32 cellular contexts compared by ENCODE assay signal in genomic region chr7:23963461-23963860, GRCh38.
"Had no signal": no experiment of that assay in that cellular context is flagged by ENCODE, and none has a peak within 500 bp of the region (broad histone marks: within the 10 kb centered on the region; RNA-seq: fewer than 3 reads in every experiment).

No MANE protein-coding gene starts in this region.

- H3K27ac ChIP-seq: adrenal gland, ascending aorta, body of pancreas, brain microvascular endothelial cell, breast epithelium, cardiac muscle cell had no signal

- H3K9me3 ChIP-seq: adrenal gland, ascending aorta, body of pancreas, breast epithelium had no signal

- DNase-seq: activated effector memory CD4-positive, alpha-beta T cell treated with anti-CD3 and anti-CD28 coated beads, Interleukin-2, amount 50 U/mL, for 16 hours; activated effector memory CD4-positive, alpha-beta T cell treated with Interleukin-2 at 50 U/mL for 16 hours; activated gamma-delta T cell; activated gamma-delta T cell treated with Interleukin-2 at 50 U/mL for 16 hours; activated naive CD4-positive, alpha-beta T cell; activated naive CD4-positive, alpha-beta T cell treated with anti-CD3 and anti-CD28 coated beads for 36 hours; activated naive CD4-positive, alpha-beta T cell treated with anti-CD3 and anti-CD28 coated beads, Interleukin-2, amount 10 ng/mL, durations not matched to agents 7 days and 5 days; activated naive CD4-positive, alpha-beta T cell treated with anti-CD3 and anti-CD28 coated beads, Interleukin-2, amount 50 U/mL, for 16 hours; activated naive CD4-positive, alpha-beta T cell treated with Interleukin-2 at 50 U/mL for 16 hours; activated naive CD8-positive, alpha-beta T cell treated with anti-CD3 and anti-CD28 coated beads for 36 hours; activated naive CD8-positive, alpha-beta T cell treated with anti-CD3 and anti-CD28 coated beads, Interleukin-2, amount 10 ng/mL, durations not matched to agents 7 days and 5 days; activated naive CD8-positive, alpha-beta T cell treated with anti-CD3 and anti-CD28 coated beads, Interleukin-2, amount 50 U/mL, for 24 hours; activated T-cell treated with anti-CD3 and anti-CD28 coated beads, Interleukin-2, amount 50 U/mL, for 1 hour; activated T-cell treated with anti-CD3 and anti-CD28 coated beads, Interleukin-2, amount 50 U/mL, for 24 hours; activated T-cell treated with anti-CD3 and anti-CD28 coated beads, Interleukin-2, amount 50 U/mL, for 4 hours; activated T-cell treated with anti-CD3 and anti-CD28 coated beads, Interleukin-2, amount 50 U/mL, for 48 hours; activated T-cell treated with anti-CD3 and anti-CD28 coated beads, Interleukin-2, amount 50 U/mL, for 72 hours; adrenal gland; amniotic stem cell; amygdala; anterior cingulate cortex; aorta; body of pancreas; brain microvascular endothelial cell; caudate nucleus; central memory CD4-positive, alpha-beta T cell; cerebellar nuclear complex had no signal

- H3K4me1 ChIP-seq: adrenal gland, ascending aorta, body of pancreas, breast epithelium had no signal

- H3K27me3 ChIP-seq: adrenal gland, ascending aorta, body of pancreas, brain microvascular endothelial cell, breast epithelium, cardiac muscle cell had no signal

- H3K36me3 ChIP-seq: adrenal gland, ascending aorta, brain microvascular endothelial cell, breast epithelium, cardiac muscle cell had no signal

- ATAC-seq: activated naive CD4-positive, alpha-beta T cell treated with anti-CD3 and anti-CD28 coated beads, Interleukin-2, amount 50 U/mL, for 72 hours; activated naive CD8-positive, alpha-beta T cell treated with anti-CD3 and anti-CD28 coated beads, Interleukin-2, amount 50 U/mL, for 24 hours; activated T-cell treated with anti-CD3 and anti-CD28 coated beads, Interleukin-2, amount 50 U/mL, for 4 hours; activated T-cell treated with anti-CD3 and anti-CD28 coated beads, Interleukin-2, amount 50 U/mL, for 72 hours; activated T-helper 17 cell treated with anti-CD3 and anti-CD28 coated beads, Interleukin-2, amount 50 U/mL, for 72 hours; body of pancreas had no signal

- H3K4me3 ChIP-seq: adrenal gland, ascending aorta, body of pancreas, breast epithelium, cardiac muscle cell had no signal
